8 cellular contexts compared by ENCODE assay signal in the genomic region with DNA sequence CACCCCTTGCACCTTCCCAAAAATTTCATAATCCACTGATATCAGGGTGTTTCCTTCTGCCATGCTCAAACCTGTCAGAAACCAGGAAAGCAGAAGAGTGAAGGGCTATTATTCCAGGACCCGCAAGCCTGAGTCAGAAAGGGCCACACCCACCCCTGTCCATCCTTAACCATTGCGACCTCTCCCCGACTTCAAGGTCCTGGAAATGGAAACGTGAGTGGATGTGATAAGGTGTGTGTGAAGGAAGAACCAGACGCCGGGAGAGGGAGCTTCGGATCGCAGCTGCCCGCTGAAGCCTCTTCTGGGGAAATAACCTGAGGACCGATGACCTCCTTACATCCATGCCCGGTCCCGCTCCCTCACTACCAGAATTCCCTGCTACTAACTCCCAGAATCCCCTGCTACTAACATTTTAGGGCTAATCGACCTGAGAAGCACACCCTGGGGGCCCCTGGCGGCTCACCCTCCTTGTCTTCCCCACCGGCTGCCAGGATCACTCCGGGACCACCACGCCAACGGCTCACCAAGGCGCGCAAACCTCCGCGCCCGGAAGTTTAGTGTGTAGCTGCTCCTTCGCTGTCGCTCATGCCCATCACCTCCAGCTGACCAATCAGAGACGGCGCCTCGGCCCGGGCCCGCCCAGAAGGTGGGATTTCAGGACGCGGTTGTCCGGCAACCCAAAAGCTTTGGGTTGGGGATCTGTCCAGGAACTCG. TPM values are rescaled to one million over a fixed set of nuclear protein-coding genes. Genes with fewer than 3 reads are reported as not detected.
DNase-seq lines count a peak whose midpoint lies in the region; ATAC-seq and TF ChIP-seq lines count a peak whose summit lies in the region.

A gene (minus strand): TSS at position 534 of the 714 bp plus-strand sequence. CDS start 471 bp downstream, at position 63.

- TF ChIP-seq CTCF in PC-9 (conservative IDR thresholded peaks at IDR 0.05) (no peak), epithelial cell of proximal tubule (conservative IDR thresholded peaks at IDR 0.05; ENCODE audit: low read depth, low read length) (peak; percentile 25)

- peak; percentile 88 for DNase-seq in DMS53 (lab: John Stamatoyannopoulos, UW)
- peak; percentile 94 for DNase-seq in KBM-7
- DNase-seq in PC-9 = peak; percentile 91 to 99
- peak; percentile 91 for DNase-seq in activated T-cell treated with anti-CD3 and anti-CD28 coated beads, Interleukin-2, amount 50 U/mL, for 1 hour
- DNase-seq in epithelial cell of proximal tubule (ENCODE audit: low read depth) = no peak
- peak; percentile 82 for DNase-seq in stimulated activated CD8-positive, alpha-beta memory T cell treated with anti-CD3 and anti-CD28 coated beads, Interleukin-7, amount 100 ng/mL, for 24 hours (ENCODE audit: low read depth)

- peak; percentile 96 for ATAC-seq in GM21723 (IDR thresholded peaks at IDR 0.05; ENCODE audit: unreplicated experiment)

- intact Hi-C loops in PC-9 (cut with micrococcal nuclease; ENCODE audit: unreplicated experiment) = no loop called here

- peak within 1 kb of the TSS; percentile 89 for H2AFZ ChIP-seq in PC-9

- H3K4me1 ChIP-seq in PC-9 (replicated peaks; ENCODE audit: insufficient read depth) (peaks cover 29% of the 10 kb centered on the region), mucosa of stomach (ENCODE audit: control insufficient read depth, insufficient read depth, low read length) (peaks cover 14% of the 10 kb centered on the region)

- peaks cover 19% of the 10 kb centered on the region for H3K36me3 ChIP-seq in PC-9 (ENCODE audit: low read depth)
- no peaks in the 10 kb centered on the region for H3K36me3 ChIP-seq in mucosa of stomach (ENCODE audit: control insufficient read depth, insufficient read depth, low read length)

- TSS peak; percentile 84 for BruUV-seq in PC-9 (replicated peaks; lab: Mats Ljungman, UMichigan)

- H4K20me1 ChIP-seq in PC-9 (ENCODE audit: insufficient read depth) = no peaks in the 10 kb centered on the region

- H3K4me2 ChIP-seq in PC-9 = peak within 1 kb of the TSS; percentile 87

- H3K9ac ChIP-seq in mucosa of stomach (ENCODE audit: low read length) = peak within 1 kb of the TSS; percentile 63

- CTCF ChIA-PET in PC-9 (lab: Charles Lee) = interaction anchor here (0.6 to 2.4 kb wide), 6 partner anchors 16 to 455 kb away, joined by 3 to 6 read pairs (median 3); no protein-coding TSS in a partner anchor

- H3K4me3 ChIP-seq in PC-9 = peak within 1 kb of the TSS; percentile 68
- peak within 1 kb of the TSS; percentile 89 for H3K4me3 ChIP-seq in epithelial cell of proximal tubule (ENCODE audit: low read depth, low read length)
- peak within 1 kb of the TSS; percentile 59 for H3K4me3 ChIP-seq in mucosa of stomach (ENCODE audit: low read length)

- no peaks in the 10 kb centered on the region for H3K27me3 ChIP-seq in PC-9 (ENCODE audit: insufficient read depth, low read depth)
- no peaks in the 10 kb centered on the region for H3K27me3 ChIP-seq in mucosa of stomach (ENCODE audit: control insufficient read depth, insufficient read depth, low read length)

- H3K79me2 ChIP-seq in PC-9 (ENCODE audit: low read depth) = peaks cover 54% of the 10 kb centered on the region

- H3K9me2 ChIP-seq in PC-9 (ENCODE audit: insufficient read depth) = no peaks in the 10 kb centered on the region

- peaks cover 40% of the 10 kb centered on the region for H3F3A ChIP-seq in PC-9 (ENCODE audit: insufficient read depth, low read depth)

- H3K27ac ChIP-seq in PC-9 = peak within 1 kb of the TSS; percentile 37

- POLR2A ChIA-PET in PC-9 (lab: Charles Lee; ENCODE audit: unreplicated experiment) = interaction anchor here (0.5 to 1.1 kb wide), 16 partner anchors 8 to 548 kb away, joined by 3 to 8 read pairs (median 4); a partner anchor contains a TSS

- in situ Hi-C loops in KBM-7 (cut with MboI; ENCODE audit: low pct_unique_long_range_greater_than_20kb, low sequenced_read_pairs) = no loop called here

- no peaks in the 10 kb centered on the region for H3K9me3 ChIP-seq in PC-9 (ENCODE audit: insufficient read depth, low read depth)
- H3K9me3 ChIP-seq in mucosa of stomach (ENCODE audit: control insufficient read depth, low read length) = no peaks in the 10 kb centered on the region

RNA-seq across cellular contexts. Expression of the gene that starts here (rescaled TPM):
- total RNA-seq in PC-9 (2021) (46.5 and 98.9 TPM in 2 replicates), epithelial cell of proximal tubule (25.9 and 66.1 TPM in 2 replicates)
